Comparison of ENCODE assay signal across 1 cellular context in the genomic region with DNA sequence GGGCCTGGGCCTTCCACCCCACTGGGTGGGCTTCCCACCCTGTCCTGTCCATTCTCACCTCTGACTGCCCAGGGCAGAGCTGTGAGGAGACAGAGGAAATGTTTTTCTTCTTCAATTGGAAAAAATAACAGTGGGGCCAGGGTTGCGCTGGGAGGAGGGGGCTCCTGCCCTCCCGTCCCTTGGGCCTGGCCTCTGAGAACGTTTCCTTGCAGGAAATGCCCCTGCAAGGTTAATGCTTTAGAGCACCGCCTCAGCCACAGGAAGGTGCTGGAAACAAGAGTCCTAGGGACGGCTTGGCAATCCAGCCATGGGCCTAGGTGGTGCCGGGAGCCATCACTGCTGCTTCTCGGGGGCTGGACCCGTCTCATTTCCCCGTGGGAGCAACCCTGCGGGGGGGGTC.
TF ChIP-seq lines count a peak whose summit lies in the region.

No MANE protein-coding gene starts in this region.

TF ChIP-seq in K562, 482 proteins besides CTCF, POLR2A, EP300 and RAD21:
- TF ChIP-seq POLR2B (IDR thresholded peaks at IDR 0.05; ENCODE audit: low read depth, partially characterized antibody) (no peak), MBD1 (CRISPR knock-in tag; IDR thresholded peaks at IDR 0.05) (no peak), ZNF551 (CRISPR knock-in tag; IDR thresholded peaks at IDR 0.05) (no peak), WHSC1 (IDR thresholded peaks at IDR 0.05; ENCODE audit: low read length) (no peak), ZEB2 (IDR thresholded peaks at IDR 0.05) (no peak), MNT (conservative IDR thresholded peaks at IDR 0.05) (no peak), ZFPM2 (CRISPR knock-in tag; IDR thresholded peaks at IDR 0.05) (no peak), PHB2 (IDR thresholded peaks at IDR 0.05; ENCODE audit: low read depth) (no peak), CC2D1A (IDR thresholded peaks at IDR 0.05) (no peak), NRF1 (conservative IDR thresholded peaks at IDR 0.05 in 1 of 2, IDR thresholded peaks at IDR 0.05 in 1 of 2) (no peak), ETV5 (CRISPR knock-in tag; IDR thresholded peaks at IDR 0.05; ENCODE audit: low read depth) (no peak), ZNF280B (CRISPR knock-in tag; IDR thresholded peaks at IDR 0.05) (no peak), FOXA3 (CRISPR knock-in tag; conservative IDR thresholded peaks at IDR 0.05 in 1 of 2, IDR thresholded peaks at IDR 0.05 in 1 of 2) (no peak)
TF ChIP-seq in K562: peak in this region for 0.
